8 cellular contexts compared by ENCODE assay signal in genomic region chr19:33302175-33302973, GRCh38. TPM values are rescaled to one million over a fixed set of nuclear protein-coding genes. Genes with fewer than 3 reads are reported as not detected.
DNase-seq lines count a peak whose midpoint lies in the region; ATAC-seq and TF ChIP-seq lines count a peak whose summit lies in the region.

Gene CEBPA (minus strand): TSS chr19:33302534. CDS start chr19:33302414, 120 bp downstream.

- DNase-seq in A172 (ENCODE audit: low spot score): peak; percentile 34
- peak; percentile 85 for DNase-seq in NCI-H345 (lab: John Stamatoyannopoulos, UW)
- peak; percentile 26 to 48 for DNase-seq in activated CD4-positive, alpha-beta T cell treated with anti-CD3 and anti-CD28 coated beads, Interleukin-2, amount 50 U/mL, for 4 hours
- peak; percentile 92 for DNase-seq in lower lobe of right lung
- DNase-seq in stimulated activated CD4-positive, alpha-beta T cell treated with anti-CD3 and anti-CD28 coated beads, Interleukin-4, amount 100 ng/mL, for 48 hours (ENCODE audit: low read depth in 2 of 2): peak; percentile 40 to 47

- H3K9me3 ChIP-seq in duodenal mucosa (ENCODE audit: control insufficient read depth in 1 of 2, low read length in 2 of 2) (no peaks in the 10 kb centered on the region), lower lobe of right lung (no peaks in the 10 kb centered on the region)

- H3K27me3 ChIP-seq in duodenal mucosa (ENCODE audit: control insufficient read depth in 1 of 2, insufficient read depth in 2 of 2, low read length in 2 of 2): peaks cover 0 to 3% of the 10 kb centered on the region in 2 donors
- peaks cover 10% of the 10 kb centered on the region for H3K27me3 ChIP-seq in lower lobe of right lung (ENCODE audit: low read depth)

- H3K4me1 ChIP-seq in duodenal mucosa (ENCODE audit: control insufficient read depth in 1 of 2, insufficient read depth in 2 of 2, low read length in 2 of 2) (peaks cover 37 to 69% of the 10 kb centered on the region in 2 donors), lower lobe of right lung (peaks cover 48% of the 10 kb centered on the region)

- peak within 1 kb of the TSS; percentile 84 to 86 for H3K9ac ChIP-seq in duodenal mucosa (ENCODE audit: low read depth in 1 of 2, low read length in 2 of 2)

- H3K27ac ChIP-seq in duodenal mucosa (ENCODE audit: low read depth, low read length) (peak within 1 kb of the TSS; percentile 79), lower lobe of right lung (peak within 1 kb of the TSS; percentile 85)

- peak; percentile 91 for ATAC-seq in GM18511 (IDR thresholded peaks at IDR 0.05; ENCODE audit: unreplicated experiment)
- ATAC-seq in HG03039 (IDR thresholded peaks at IDR 0.05; ENCODE audit: unreplicated experiment): peak; percentile 74
- ATAC-seq in lower lobe of right lung: peak; percentile 88 to 93

- H3K36me3 ChIP-seq in duodenal mucosa (ENCODE audit: control insufficient read depth in 1 of 2, insufficient read depth in 2 of 2, low read length in 2 of 2) (peaks cover 0 to 3% of the 10 kb centered on the region in 2 donors), lower lobe of right lung (no peaks in the 10 kb centered on the region)

- peak within 1 kb of the TSS; percentile 80 to 87 for H3K4me3 ChIP-seq in duodenal mucosa (ENCODE audit: low read depth in 1 of 2, low read length in 2 of 2)
- peak within 1 kb of the TSS; percentile 84 for H3K4me3 ChIP-seq in lower lobe of right lung

- intact Hi-C loops in lower lobe of right lung (cut with DNase I): no loop called here

- TF ChIP-seq CTCF in lower lobe of right lung (IDR thresholded peaks at IDR 0.05): peak; percentile 40

RNA-seq across cellular contexts. Expression of gene CEBPA, which starts in this region (rescaled TPM):
- total RNA-seq in A172 (2014; rRNA removed; shearing (Covaris generic)): 3.9 and 4.3 TPM in 2 replicates
- total RNA-seq in lower lobe of right lung: 75.1 TPM

Comparison
In these comparisons a context has a peak if more than half of its experiments do, and no peak if none do; other contexts are left out.
1. Peak in every context shown above with its lines: DNase-seq, ATAC-seq, H3K4me3 ChIP-seq and H3K27ac ChIP-seq.
2. RNA of gene CEBPA (total RNA-seq): 75.1 TPM in lower lobe of right lung (single experiment); 3.9 to 4.3 TPM in A172; every median in the first group is over 10 times any median in the second.
3. DNase-seq: peak in every context shown above with its lines; median percentile 92 in lower lobe of right lung; 85 in NCI-H345; 44 in stimulated activated CD4-positive, alpha-beta T cell treated with anti-CD3 and anti-CD28 coated beads, Interleukin-4, amount 100 ng/mL, for 48 hours; 37 in activated CD4-positive, alpha-beta T cell treated with anti-CD3 and anti-CD28 coated beads, Interleukin-2, amount 50 U/mL, for 4 hours; 34 in A172.